Comparison of ENCODE assay signal across 19 cellular contexts in the genomic region with DNA sequence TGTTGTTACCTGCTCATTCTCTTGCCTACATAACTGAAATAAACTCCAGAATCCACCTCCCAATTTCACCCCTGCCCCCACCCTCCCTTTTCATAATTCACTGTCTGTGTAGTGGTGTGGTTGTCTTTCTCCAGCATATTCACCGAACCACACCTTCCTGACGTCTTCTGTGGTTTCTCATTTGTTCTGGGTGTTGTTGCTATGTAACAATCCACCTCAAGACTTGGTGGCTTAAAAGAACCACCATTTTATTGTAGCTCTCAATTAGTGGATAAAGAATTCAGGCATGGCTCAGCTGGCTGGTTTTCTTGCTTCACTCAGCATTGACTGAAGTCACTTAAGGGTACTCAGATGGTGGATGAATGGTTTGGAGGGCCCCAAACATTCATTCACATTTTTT.
DNase-seq lines count a peak whose midpoint lies in the region; ATAC-seq and TF ChIP-seq lines count a peak whose summit lies in the region.
"Had no signal": no experiment of that assay in that cellular context is flagged by ENCODE, and none has a peak within 500 bp of the region (broad histone marks: within the 10 kb centered on the region; RNA-seq: fewer than 3 reads in every experiment).

No MANE protein-coding gene starts in this region.

- no peak overlapping the region for H3K4me3 Mint-ChIP-seq in stimulated activated naive CD8-positive, alpha-beta T cell treated with anti-CD3 and anti-CD28 coated beads, Interleukin-15, Interleukin-2, amounts not matched to agents 100 ng/mL and 50 ng/mL, for 24 hours
- H3K4me3 Mint-ChIP-seq in T-cell, result no peak overlapping the region
- peak overlapping the region; percentile 32 to 76 (median 71) for H3K4me3 Mint-ChIP-seq in immature natural killer cell

- no peaks in the 10 kb centered on the region for H3K9me3 ChIP-seq in gastrocnemius medialis
- H3K9me3 ChIP-seq: SJCRH30 had no signal

- no peaks in the 10 kb centered on the region for H3K36me3 ChIP-seq in gastrocnemius medialis
- H3K36me3 ChIP-seq: SJCRH30 had no signal

- peaks cover 5% of the 10 kb centered on the region for H3K27me3 Mint-ChIP-seq in stimulated activated naive CD8-positive, alpha-beta T cell treated with anti-CD3 and anti-CD28 coated beads, Interleukin-15, Interleukin-2, amounts not matched to agents 100 ng/mL and 50 ng/mL, for 24 hours
- no peaks in the 10 kb centered on the region for H3K27me3 Mint-ChIP-seq in T-cell
- H3K27me3 Mint-ChIP-seq in immature natural killer cell (ENCODE audit: low read depth in 3 of 3), result peaks cover 7 to 13% (median 9%) of the 10 kb centered on the region in 3 donors

- in situ Hi-C loops in gastrocnemius medialis (cut with MboI; ENCODE audit: low sequenced_read_pairs in 4 of 4), result no loop called here

- POLR2A ChIA-PET in T-cell (lab: Charles Lee), result interaction anchor here in 1 of 2 donors (0.7 kb wide), 1 partner anchor 11 kb away, joined by 6 read pairs; no protein-coding TSS in a partner anchor

- H3K4me1 ChIP-seq in gastrocnemius medialis, result peaks cover 11 to 12% of the 10 kb centered on the region in 2 donors
- H3K4me1 ChIP-seq: SJCRH30 had no signal

- H3K9me3 Mint-ChIP-seq in stimulated activated naive CD8-positive, alpha-beta T cell treated with anti-CD3 and anti-CD28 coated beads, Interleukin-15, Interleukin-2, amounts not matched to agents 100 ng/mL and 50 ng/mL, for 24 hours, result peaks cover 25% of the 10 kb centered on the region
- H3K9me3 Mint-ChIP-seq in T-cell (peaks cover 13 to 21% (median 18%) of the 10 kb centered on the region in 3 donors), immature natural killer cell (peaks cover 6 to 16% (median 9%) of the 10 kb centered on the region in 6 donors)

- no peak for TF ChIP-seq CTCF in gastrocnemius medialis (IDR thresholded peaks at IDR 0.05 in 4 of 5, conservative IDR thresholded peaks at IDR 0.05 in 1 of 5)

- H3K4me1 Mint-ChIP-seq in stimulated activated naive CD8-positive, alpha-beta T cell treated with anti-CD3 and anti-CD28 coated beads, Interleukin-15, Interleukin-2, amounts not matched to agents 100 ng/mL and 50 ng/mL, for 24 hours (ENCODE audit: low read depth), result peaks cover 18% of the 10 kb centered on the region
- H3K4me1 Mint-ChIP-seq in T-cell (peaks cover 8 to 16% (median 9%) of the 10 kb centered on the region in 3 donors), immature natural killer cell (peaks cover 33 to 40% of the 10 kb centered on the region in 2 donors)

- peak overlapping the region; percentile 38 for H3K27ac Mint-ChIP-seq in stimulated activated naive CD8-positive, alpha-beta T cell treated with anti-CD3 and anti-CD28 coated beads, Interleukin-15, Interleukin-2, amounts not matched to agents 100 ng/mL and 50 ng/mL, for 24 hours
- H3K27ac Mint-ChIP-seq in T-cell (peak overlapping the region in 1 of 2 donors; percentile 7), immature natural killer cell (peak overlapping the region; percentile 48 to 94 (median 88))

- ATAC-seq in stimulated activated naive CD8-positive, alpha-beta T cell treated with anti-CD3 and anti-CD28 coated beads, Interleukin-15, Interleukin-2, amounts not matched to agents 100 U/mL and 50 U/mL, for 24 hours, result no peak
- peak in 1 of 4 experiments; percentile 79 for ATAC-seq in T-cell (replicated peaks in 1 of 4)
- no peak for ATAC-seq in gastrocnemius medialis
- no peak for ATAC-seq in HG03135 (IDR thresholded peaks at IDR 0.05; ENCODE audit: unreplicated experiment)
- ATAC-seq: HCT116 had no signal

- peaks cover 9% of the 10 kb centered on the region for H3K36me3 Mint-ChIP-seq in stimulated activated naive CD8-positive, alpha-beta T cell treated with anti-CD3 and anti-CD28 coated beads, Interleukin-15, Interleukin-2, amounts not matched to agents 100 ng/mL and 50 ng/mL, for 24 hours (ENCODE audit: low read depth)
- H3K36me3 Mint-ChIP-seq in T-cell (peaks cover 3% of the 10 kb centered on the region), immature natural killer cell (peaks cover 4 to 24% (median 14%) of the 10 kb centered on the region in 3 donors)

- TF ChIP-seq POLR2A in gastrocnemius medialis (IDR thresholded peaks at IDR 0.05), result no peak

- intact Hi-C loops in gastrocnemius medialis (cut with DNase I; ENCODE audit: low total_unique reads), result no loop called here

- DNase-seq in stimulated activated naive CD8-positive, alpha-beta T cell treated with anti-CD3 and anti-CD28 coated beads, Interleukin-15, Interleukin-2, amounts not matched to agents 100 U/mL and 50 U/mL, for 24 hours, result no peak
- peak in 26 of 34 experiments; percentile 5 to 46 (median 24) for DNase-seq in T-cell
- peak; percentile 73 to 79 (median 76) for DNase-seq in immature natural killer cell
- DNase-seq in iPS-NIHi11 (ENCODE audit: low spot score), result no peak
- no peak for DNase-seq in gastrocnemius medialis
- DNase-seq: ACHN, AML-193, DMS79 treated with DMSO at 0.1 percent for 48 hours, KBM-7, NCI-H1417 treated with DMSO at 0.1 percent for 48 hours, NCI-H2029, NCI-H2171 treated with DMSO at 0.1 percent for 48 hours, NCI-H446 treated with DMSO at 0.1 percent for 48 hours, OCI-M1, SJCRH30 had no signal

- peak overlapping the region in 2 of 4 donors; percentile 68 to 78 for H3K27ac ChIP-seq in gastrocnemius medialis
- H3K27ac ChIP-seq: RWPE1, SJCRH30 had no signal

- H3K4me3 ChIP-seq in gastrocnemius medialis, result no peak overlapping the region
- H3K4me3 ChIP-seq: SJCRH30 had no signal

- CTCF ChIA-PET in T-cell (lab: Charles Lee), result interaction anchor here in 1 of 2 donors (0.6 to 0.7 kb wide), 3 partner anchors 140 to 978 kb away, joined by 3 to 4 read pairs (median 3); no protein-coding TSS in a partner anchor

- no peaks in the 10 kb centered on the region for H3K27me3 ChIP-seq in gastrocnemius medialis
- H3K27me3 ChIP-seq: SJCRH30 had no signal

Comparison
In these comparisons a context has a peak if more than half of its experiments do, and no peak if none do; other contexts are left out.
1. H3K4me3 Mint-ChIP-seq: peak in immature natural killer cell (5 of 5); none in stimulated activated naive CD8-positive, alpha-beta T cell treated with anti-CD3 and anti-CD28 coated beads, Interleukin-15, Interleukin-2, amounts not matched to agents 100 ng/mL and 50 ng/mL, for 24 hours (single experiment) and T-cell (0 of 3).
2. DNase-seq: peak in T-cell (26 of 34) and immature natural killer cell (3 of 3); none in stimulated activated naive CD8-positive, alpha-beta T cell treated with anti-CD3 and anti-CD28 coated beads, Interleukin-15, Interleukin-2, amounts not matched to agents 100 U/mL and 50 U/mL, for 24 hours (single experiment), iPS-NIHi11 (single experiment) and gastrocnemius medialis (0 of 2).